1 cellular context compared by ENCODE assay signal in genomic region chr12:8081921-8082577, GRCh38.
A peak's percentile ranks its signal among the peaks of the same experiment; 100 is the strongest.
TF ChIP-seq lines count a peak whose summit lies in the region.

Gene NECAP1 (plus strand): TSS chr12:8082274. CDS start chr12:8082289, 15 bp downstream.

TF ChIP-seq in WTC11, 78 proteins besides CTCF, POLR2A, EP300 and RAD21 (continued from another document):
- TF ChIP-seq CREB1 (CRISPR knock-in tag; IDR thresholded peaks at IDR 0.05): peak; percentile 39; the same call in 1 of the 2 replicates
- no peak for TF ChIP-seq ESRRA (CRISPR knock-in tag; IDR thresholded peaks at IDR 0.05; ENCODE audit: borderline replicate concordance)
- peak; percentile 63; the same call in 1 of the 2 replicates for TF ChIP-seq SMAD3 (CRISPR knock-in tag; IDR thresholded peaks at IDR 0.05; ENCODE audit: borderline replicate concordance)
- no peak for TF ChIP-seq HMGXB4 (CRISPR knock-in tag; IDR thresholded peaks at IDR 0.05)
- TF ChIP-seq ZNF281 (CRISPR knock-in tag; IDR thresholded peaks at IDR 0.05): no peak
- no peak; the same call in 1 of the 2 replicates for TF ChIP-seq FOXP4 (CRISPR knock-in tag; IDR thresholded peaks at IDR 0.05)
- peak; percentile 88 for TF ChIP-seq SP1 (CRISPR knock-in tag; conservative IDR thresholded peaks at IDR 0.05)
- TF ChIP-seq PRDM15 (CRISPR knock-in tag; IDR thresholded peaks at IDR 0.05): peak; percentile 67
